30 cellular contexts compared by ENCODE assay signal in the genomic region with DNA sequence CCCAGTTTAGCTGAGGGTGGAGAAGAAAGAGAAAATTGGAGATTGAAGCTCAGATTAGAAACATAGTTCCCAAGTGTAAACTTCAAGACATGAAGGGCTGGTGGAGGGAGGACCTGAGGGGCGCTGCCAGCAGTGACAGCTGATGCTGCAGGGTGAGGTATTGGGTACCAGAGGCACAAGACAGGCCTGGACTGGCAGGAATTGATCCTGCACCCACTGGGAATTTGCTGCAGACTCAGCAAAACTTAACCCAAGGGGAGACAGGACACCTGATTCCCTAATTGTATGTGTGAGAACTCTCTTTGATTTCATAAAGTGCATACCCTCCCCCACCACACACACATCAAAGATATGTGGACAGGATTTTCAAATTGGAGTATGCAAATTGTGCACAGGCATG. TPM values are rescaled to one million over a fixed set of nuclear protein-coding genes. Genes with fewer than 3 reads are reported as not detected.
"Had no signal": no experiment of that assay in that cellular context is flagged by ENCODE, and none has a peak within 500 bp of the region (broad histone marks: within the 10 kb centered on the region; RNA-seq: fewer than 3 reads in every experiment).

No MANE protein-coding gene starts in this region.

- H3K36me3 ChIP-seq: neutrophil, pancreas, prostate gland, right atrium auricular region, spleen, suprapubic skin, tibial artery, transverse colon, upper lobe of left lung, vagina had no signal

- FAIRE-seq: pancreas, urothelium cell line had no signal

- H3K27me3 ChIP-seq: neutrophil, pancreas, right atrium auricular region, spleen, testis, tibial artery, transverse colon, upper lobe of left lung, vagina had no signal

- H3K4me3 ChIP-seq: pancreas, prostate gland, right atrium auricular region, skin epidermis, smooth muscle cell, spleen, suprapubic skin, testis, tibial artery, transverse colon, upper lobe of left lung, vagina had no signal

- H3K9me3 ChIP-seq: neutrophil, pancreas, prostate gland, right atrium auricular region, spleen, suprapubic skin, testis, tibial artery, transverse colon, upper lobe of left lung, vagina had no signal

- ATAC-seq: naive thymus-derived CD8-positive, alpha-beta T cell; natural killer cell treated with Interleukin-12 subunit alpha and Interleukin-12 subunit beta and Interleukin-15 and Interleukin-18, amount 100 ng/mL, for 72 hours; pancreas; sciatic nerve; stimulated activated memory B cell treated with anti-CD40 and anti-IgM and Interleukin-4, amounts not matched to agents 10 μg/mL and 1 μg/mL and 100 μg/mL, for 72 hours; stimulated activated naive CD8-positive, alpha-beta T cell treated with anti-CD3 and anti-CD28 coated beads, Interleukin-15, amount 100 ng/mL, for 72 hours; stimulated activated naive CD8-positive, alpha-beta T cell treated with anti-CD3 and anti-CD28 coated beads, Interleukin-15, Interleukin-2, amounts not matched to agents 100 U/mL and 50 U/mL, for 24 hours had no signal

- H3K27ac ChIP-seq: neutrophil, pancreas, prostate gland, right atrium auricular region, skin epidermis, spleen, suprapubic skin, testis, tibial artery, transverse colon, upper lobe of left lung, vagina had no signal

- H3K4me2 ChIP-seq: smooth muscle cell had no signal

- DNase-seq: naive thymus-derived CD8-positive, alpha-beta T cell; nephron progenitor cell; nucleus accumbens; pancreas; retina; spleen; stimulated activated CD4-positive, alpha-beta T cell treated with anti-CD3 and anti-CD28 coated beads, Interleukin-12 subunit alpha, Interleukin-12 subunit beta, amount 100 ng/mL, for 4 hours; stimulated activated CD4-positive, alpha-beta T cell treated with anti-CD3 and anti-CD28 coated beads, Interleukin-1b, Interleukin-23, amount 100 ng/mL, for 48 hours; stimulated activated CD4-positive, alpha-beta T cell treated with anti-CD3 and anti-CD28 coated beads, Interleukin-4, amount 100 ng/mL, for 1 hour; stimulated activated CD4-positive, alpha-beta T cell treated with anti-CD3 and anti-CD28 coated beads, Interleukin-4, amount 100 ng/mL, for 4 hours; stimulated activated CD8-positive, alpha-beta memory T cell treated with anti-CD3 and anti-CD28 coated beads, Interleukin-4, amount 100 ng/mL, for 48 hours; stimulated activated naive CD4-positive, alpha-beta T cell; stimulated activated naive CD8-positive, alpha-beta T cell treated with anti-CD3 and anti-CD28 coated beads, Interleukin-15, amount 100 ng/mL, for 72 hours; stimulated activated naive CD8-positive, alpha-beta T cell treated with anti-CD3 and anti-CD28 coated beads, Interleukin-15, Interleukin-2, amounts not matched to agents 100 U/mL and 50 U/mL, for 24 hours; substantia nigra; testis; tibial artery; transverse colon; upper lobe of left lung had no signal

- H3K4me1 ChIP-seq: pancreas, prostate gland, right atrium auricular region, spleen, suprapubic skin, testis, tibial artery, transverse colon, upper lobe of left lung, vagina had no signal

RNA-seq across cellular contexts. Expression of gene PTPRR, which starts 11.6 kb away (rescaled TPM):
- total RNA-seq: naive thymus-derived CD8-positive, alpha-beta T cell; natural killer cell treated with Interleukin-12 subunit alpha and Interleukin-12 subunit beta and Interleukin-15 and Interleukin-18, amount 100 ng/mL, for 72 hours; suprapubic skin had no signal
- polyA plus RNA-seq: naive thymus-derived CD8-positive, alpha-beta T cell had no signal
